ENCODE assay signal across 16 cellular contexts in the genomic region with DNA sequence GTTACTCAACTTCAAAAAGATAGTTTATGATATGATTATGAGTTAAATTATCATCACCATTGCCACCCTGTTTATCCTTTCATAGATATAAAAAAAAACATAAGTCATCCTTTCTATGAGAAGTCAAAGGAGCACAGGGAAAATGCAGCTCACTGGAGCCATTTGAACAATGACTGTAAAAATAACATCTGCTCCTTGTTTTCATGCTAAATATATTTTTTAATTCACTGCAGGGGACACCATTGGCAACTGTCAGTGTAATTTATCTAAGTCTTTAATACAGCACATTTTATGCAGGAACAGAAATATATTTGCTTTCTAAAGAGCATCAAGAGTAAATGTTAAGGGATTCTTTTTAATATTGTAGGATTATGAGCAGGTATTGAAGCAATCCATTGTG.
DNase-seq lines count a peak whose midpoint lies in the region; ATAC-seq lines count a peak whose summit lies in the region.
"Had no signal": no experiment of that assay in that cellular context is flagged by ENCODE, and none has a peak within 500 bp of the region (broad histone marks: within the 10 kb centered on the region; RNA-seq: fewer than 3 reads in every experiment).

No MANE protein-coding gene starts in this region.

- H3K4me3 ChIP-seq in SK-N-MC: peak overlapping the region; percentile 48
- H3K4me3 ChIP-seq: A549; BLaER1 treated with 17β-estradiol and CSF1 and Interleukin-3, amounts not matched to agents 10 nM and 100 nM had no signal

- DNase-seq in NCI-H2081 (lab: John Stamatoyannopoulos, UW): peak; percentile 35 to 82
- DNase-seq in NCI-H2081 treated with DMSO at 0.1 percent for 48 hours (lab: John Stamatoyannopoulos, UW): no peak
- peak; percentile 82 for DNase-seq in SK-N-MC (ENCODE audit: low read depth, low spot score)
- DNase-seq: AML-193; Caco-2; Calu3; CD4-positive, alpha-beta T cell; CD8-positive, alpha-beta T cell; DMS79 treated with DMSO at 0.1 percent for 48 hours; GF-D8 had no signal

- H3K9ac ChIP-seq in SK-N-MC (ENCODE audit: insufficient read length): no peak overlapping the region
- H3K9ac ChIP-seq: BLaER1 treated with 17β-estradiol and CSF1 and Interleukin-3, amounts not matched to agents 10 nM and 100 nM had no signal

- H3K27ac ChIP-seq in SK-N-MC: peak overlapping the region; percentile 81
- H3K27ac ChIP-seq: 22Rv1; A549; BLaER1 treated with 17β-estradiol and CSF1 and Interleukin-3, amounts not matched to agents 10 nM and 100 nM; C4-2B had no signal

- no peaks in the 10 kb centered on the region for H3K36me3 ChIP-seq in SK-N-MC (ENCODE audit: insufficient read depth, low read length)
- H3K36me3 ChIP-seq: BLaER1 treated with 17β-estradiol and CSF1 and Interleukin-3, amounts not matched to agents 10 nM and 100 nM had no signal

- ATAC-seq in HG03442 (IDR thresholded peaks at IDR 0.05; ENCODE audit: unreplicated experiment): no peak
- no peak for ATAC-seq in HG03342 (IDR thresholded peaks at IDR 0.05; ENCODE audit: unreplicated experiment)
- ATAC-seq: A549; CD8-positive, alpha-beta T cell had no signal

- peaks cover 3% of the 10 kb centered on the region; the same call in 1 of the 2 replicates for H3K9me3 ChIP-seq in SK-N-MC (ENCODE audit: low read depth, low read length)
- H3K9me3 ChIP-seq: A549, Caco-2 had no signal
